ENCODE assay signal across 20 cellular contexts in genomic region chr2:131031875-131032274, GRCh38.
DNase-seq lines count a peak whose midpoint lies in the region; ATAC-seq and TF ChIP-seq lines count a peak whose summit lies in the region.
"Had no signal": no experiment of that assay in that cellular context is flagged by ENCODE, and none has a peak within 500 bp of the region (broad histone marks: within the 10 kb centered on the region; RNA-seq: fewer than 3 reads in every experiment).

No MANE protein-coding gene starts in this region.

- H3K4me1 Mint-ChIP-seq in activated CD8-positive, alpha-beta T cell treated with anti-CD3 and anti-CD28 coated beads, Interleukin-2, amount 10 ng/mL, durations not matched to agents 7 days and 5 days (ENCODE audit: low read depth) = peaks cover 9% of the 10 kb centered on the region
- H3K4me1 Mint-ChIP-seq in activated CD8-positive, alpha-beta T cell treated with anti-CD3 and anti-CD28 coated beads for 36 hours (ENCODE audit: low read depth) = peaks cover 12% of the 10 kb centered on the region
- no peaks in the 10 kb centered on the region for H3K4me1 Mint-ChIP-seq in WTC11

- H3K36me3 ChIP-seq in lung (ENCODE audit: control insufficient read depth in 2 of 2, insufficient read depth in 2 of 2, low read length in 2 of 2) = no peaks in the 10 kb centered on the region
- H3K36me3 ChIP-seq: MG63 had no signal

- H3K4me3 ChIP-seq in lung = no peak overlapping the region
- H3K4me3 ChIP-seq: K562, MG63 had no signal

- no peak for TF ChIP-seq CTCF in activated CD8-positive, alpha-beta T cell treated with anti-CD3 and anti-CD28 coated beads for 36 hours (IDR thresholded peaks at IDR 0.05)
- TF ChIP-seq CTCF in lung (IDR thresholded peaks at IDR 0.05; ENCODE audit: control extremely low read depth, extremely low read depth) (no peak), WTC11 (IDR thresholded peaks at IDR 0.05) (no peak)

- H3K9me3 Mint-ChIP-seq in activated CD8-positive, alpha-beta T cell treated with anti-CD3 and anti-CD28 coated beads, Interleukin-2, amount 10 ng/mL, durations not matched to agents 7 days and 5 days (ENCODE audit: insufficient read depth) = no peaks in the 10 kb centered on the region
- H3K9me3 Mint-ChIP-seq in activated CD8-positive, alpha-beta T cell treated with anti-CD3 and anti-CD28 coated beads for 36 hours = no peaks in the 10 kb centered on the region
- peaks cover 10% of the 10 kb centered on the region for H3K9me3 Mint-ChIP-seq in WTC11

- CTCF ChIA-PET in activated CD8-positive, alpha-beta T cell treated with anti-CD3 and anti-CD28 coated beads, Interleukin-2, amount 10 ng/mL, durations not matched to agents 7 days and 5 days (lab: Charles Lee) = no interaction called here
- CTCF ChIA-PET in activated CD8-positive, alpha-beta T cell treated with anti-CD3 and anti-CD28 coated beads for 36 hours (lab: Charles Lee) = no interaction called here
- CTCF ChIA-PET in WTC11 (lab: Charles Lee) = interaction anchor here (0.5 to 1.7 kb wide), 5 partner anchors 9 to 212 kb away, joined by 3 to 5 read pairs (median 4); no protein-coding TSS in a partner anchor

- H3K27me3 ChIP-seq in lung (ENCODE audit: control insufficient read depth, insufficient read depth) = peaks cover 8% of the 10 kb centered on the region
- H3K27me3 ChIP-seq: MG63 had no signal

- peaks cover 0 to 9% of the 10 kb centered on the region in 2 donors for H3K9me3 ChIP-seq in lung (ENCODE audit: control insufficient read depth in 2 of 2, insufficient read depth in 1 of 2, low read length in 1 of 2)
- H3K9me3 ChIP-seq: MG63 had no signal

- H3K27me3 Mint-ChIP-seq in activated CD8-positive, alpha-beta T cell treated with anti-CD3 and anti-CD28 coated beads, Interleukin-2, amount 10 ng/mL, durations not matched to agents 7 days and 5 days (ENCODE audit: low read depth) = peaks cover 45% of the 10 kb centered on the region
- H3K27me3 Mint-ChIP-seq in activated CD8-positive, alpha-beta T cell treated with anti-CD3 and anti-CD28 coated beads for 36 hours = peaks cover 14% of the 10 kb centered on the region
- H3K27me3 Mint-ChIP-seq in WTC11 (ENCODE audit: low read depth) = peaks cover 34% of the 10 kb centered on the region

- H3K27ac ChIP-seq in lung (ENCODE audit: low read depth in 1 of 2, low read length in 1 of 2) = peak overlapping the region in 1 of 2 donors; percentile 14
- H3K27ac ChIP-seq: C4-2B had no signal

- WGBS in lung, 2 donors = 76 to 81% methylated on average over 9 of the region's 9 CpGs

- intact Hi-C loops in activated CD8-positive, alpha-beta T cell treated with anti-CD3 and anti-CD28 coated beads for 36 hours (cut with micrococcal nuclease) = no loop called here
- intact Hi-C loops in sciatic nerve (cut with DNase I) = no loop called here

- H3K27ac Mint-ChIP-seq in activated CD8-positive, alpha-beta T cell treated with anti-CD3 and anti-CD28 coated beads, Interleukin-2, amount 10 ng/mL, durations not matched to agents 7 days and 5 days = no peak overlapping the region
- no peak overlapping the region for H3K27ac Mint-ChIP-seq in activated CD8-positive, alpha-beta T cell treated with anti-CD3 and anti-CD28 coated beads for 36 hours
- H3K27ac Mint-ChIP-seq in WTC11 = no peak overlapping the region
- H3K27ac Mint-ChIP-seq: HFFc6 had no signal

- peak; percentile 19 for DNase-seq in activated CD8-positive, alpha-beta T cell treated with anti-CD3 and anti-CD28 coated beads, Interleukin-2, amount 10 ng/mL, durations not matched to agents 7 days and 5 days
- no peak for DNase-seq in activated CD8-positive, alpha-beta T cell treated with anti-CD3 and anti-CD28 coated beads for 36 hours
- DNase-seq in SK-N-DZ (ENCODE audit: low spot score) (peak; percentile 46), lung (ENCODE audit: low spot score) (peak; percentile 27), sciatic nerve (ENCODE audit: low spot score) (peak; percentile 23), WTC11 (ENCODE audit: low spot score) (no peak), anterior cingulate cortex (lab: John Stamatoyannopoulos, UW) (no peak)
- DNase-seq: AML-193, HFFc6, MG63, NCI-H1417, NCI-H1694 treated with DMSO at 0.1 percent for 48 hours, NCI-H2081 treated with DMSO at 0.1 percent for 48 hours, NCI-H2171 treated with DMSO at 0.1 percent for 48 hours, NCI-H524 treated with DMSO at 0.1 percent for 48 hours, NCI-H82 had no signal

- POLR2A ChIA-PET in activated CD8-positive, alpha-beta T cell treated with anti-CD3 and anti-CD28 coated beads, Interleukin-2, amount 10 ng/mL, durations not matched to agents 7 days and 5 days (lab: Charles Lee) = no interaction called here
- POLR2A ChIA-PET in activated CD8-positive, alpha-beta T cell treated with anti-CD3 and anti-CD28 coated beads for 36 hours (lab: Charles Lee) = no interaction called here
- POLR2A ChIA-PET in WTC11 (lab: Charles Lee) = no interaction called here

- H3K4me3 Mint-ChIP-seq in activated CD8-positive, alpha-beta T cell treated with anti-CD3 and anti-CD28 coated beads, Interleukin-2, amount 10 ng/mL, durations not matched to agents 7 days and 5 days = no peak overlapping the region
- no peak overlapping the region for H3K4me3 Mint-ChIP-seq in activated CD8-positive, alpha-beta T cell treated with anti-CD3 and anti-CD28 coated beads for 36 hours
- no peak overlapping the region for H3K4me3 Mint-ChIP-seq in WTC11
- H3K4me3 Mint-ChIP-seq: HFFc6 had no signal

- no peaks in the 10 kb centered on the region for H3K36me3 Mint-ChIP-seq in activated CD8-positive, alpha-beta T cell treated with anti-CD3 and anti-CD28 coated beads, Interleukin-2, amount 10 ng/mL, durations not matched to agents 7 days and 5 days (ENCODE audit: low read depth)
- no peaks in the 10 kb centered on the region for H3K36me3 Mint-ChIP-seq in activated CD8-positive, alpha-beta T cell treated with anti-CD3 and anti-CD28 coated beads for 36 hours (ENCODE audit: low read depth)
- no peaks in the 10 kb centered on the region for H3K36me3 Mint-ChIP-seq in WTC11

- no peak for ATAC-seq in activated CD8-positive, alpha-beta T cell treated with anti-CD3 and anti-CD28 coated beads, Interleukin-2, amount 10 ng/mL, durations not matched to agents 7 days and 5 days
- no peak for ATAC-seq in activated CD8-positive, alpha-beta T cell treated with anti-CD3 and anti-CD28 coated beads for 36 hours
- ATAC-seq in lung (ENCODE audit: insufficient read depth, low FRiP score) (no peak), sciatic nerve (no peak), WTC11 (no peak), GM18909 (IDR thresholded peaks at IDR 0.05; ENCODE audit: poor library complexity, unreplicated experiment) (no peak)
- ATAC-seq: K562, Panc1 had no signal

- H3K4me1 ChIP-seq in lung (ENCODE audit: control insufficient read depth in 2 of 2, insufficient read depth in 2 of 2, low read length in 2 of 2) = no peaks in the 10 kb centered on the region

TF ChIP-seq in WTC11, 78 proteins besides CTCF, POLR2A, EP300 and RAD21:
- TF ChIP-seq, protein P1, sequence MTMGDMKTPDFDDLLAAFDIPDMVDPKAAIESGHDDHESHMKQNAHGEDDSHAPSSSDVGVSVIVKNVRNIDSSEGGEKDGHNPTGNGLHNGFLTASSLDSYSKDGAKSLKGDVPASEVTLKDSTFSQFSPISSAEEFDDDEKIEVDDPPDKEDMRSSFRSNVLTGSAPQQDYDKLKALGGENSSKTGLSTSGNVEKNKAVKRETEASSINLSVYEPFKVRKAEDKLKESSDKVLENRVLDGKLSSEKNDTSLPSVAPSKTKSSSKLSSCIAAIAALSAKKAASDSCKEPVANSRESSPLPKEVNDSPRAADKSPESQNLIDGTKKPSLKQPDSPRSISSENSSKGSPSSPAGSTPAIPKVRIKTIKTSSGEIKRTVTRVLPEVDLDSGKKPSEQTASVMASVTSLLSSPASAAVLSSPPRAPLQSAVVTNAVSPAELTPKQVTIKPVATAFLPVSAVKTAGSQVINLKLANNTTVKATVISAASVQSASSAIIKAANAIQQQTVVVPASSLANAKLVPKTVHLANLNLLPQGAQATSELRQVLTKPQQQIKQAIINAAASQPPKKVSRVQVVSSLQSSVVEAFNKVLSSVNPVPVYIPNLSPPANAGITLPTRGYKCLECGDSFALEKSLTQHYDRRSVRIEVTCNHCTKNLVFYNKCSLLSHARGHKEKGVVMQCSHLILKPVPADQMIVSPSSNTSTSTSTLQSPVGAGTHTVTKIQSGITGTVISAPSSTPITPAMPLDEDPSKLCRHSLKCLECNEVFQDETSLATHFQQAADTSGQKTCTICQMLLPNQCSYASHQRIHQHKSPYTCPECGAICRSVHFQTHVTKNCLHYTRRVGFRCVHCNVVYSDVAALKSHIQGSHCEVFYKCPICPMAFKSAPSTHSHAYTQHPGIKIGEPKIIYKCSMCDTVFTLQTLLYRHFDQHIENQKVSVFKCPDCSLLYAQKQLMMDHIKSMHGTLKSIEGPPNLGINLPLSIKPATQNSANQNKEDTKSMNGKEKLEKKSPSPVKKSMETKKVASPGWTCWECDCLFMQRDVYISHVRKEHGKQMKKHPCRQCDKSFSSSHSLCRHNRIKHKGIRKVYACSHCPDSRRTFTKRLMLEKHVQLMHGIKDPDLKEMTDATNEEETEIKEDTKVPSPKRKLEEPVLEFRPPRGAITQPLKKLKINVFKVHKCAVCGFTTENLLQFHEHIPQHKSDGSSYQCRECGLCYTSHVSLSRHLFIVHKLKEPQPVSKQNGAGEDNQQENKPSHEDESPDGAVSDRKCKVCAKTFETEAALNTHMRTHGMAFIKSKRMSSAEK (CRISPR knock-in tag; IDR thresholded peaks at IDR 0.05; ENCODE audit: borderline replicate concordance) = no peak
- TF ChIP-seq ETV6 (CRISPR knock-in tag; IDR thresholded peaks at IDR 0.05) = no peak

Comparison
In these comparisons a context has a peak if more than half of its experiments do, and no peak if none do; other contexts are left out.
1. DNase-seq: peak in activated CD8-positive, alpha-beta T cell treated with anti-CD3 and anti-CD28 coated beads, Interleukin-2, amount 10 ng/mL, durations not matched to agents 7 days and 5 days (single experiment), SK-N-DZ (single experiment), lung (single experiment) and sciatic nerve (single experiment); none in activated CD8-positive, alpha-beta T cell treated with anti-CD3 and anti-CD28 coated beads for 36 hours (single experiment), WTC11 (single experiment) and anterior cingulate cortex (0 of 58).